Comparison of ENCODE assay signal across 20 cellular contexts in genomic region chr1:52531473-52531872, GRCh38.
"Had no signal": no experiment of that assay in that cellular context is flagged by ENCODE, and none has a peak within 500 bp of the region (broad histone marks: within the 10 kb centered on the region; RNA-seq: fewer than 3 reads in every experiment).

No MANE protein-coding gene starts in this region.

- H3K4me1 ChIP-seq: colonic mucosa, vagina had no signal

- H3K27me3 Mint-ChIP-seq: activated CD4-positive, alpha-beta memory T cell treated with anti-CD3 and anti-CD28 coated beads, Interleukin-2, amount 10 ng/mL, durations not matched to agents 7 days and 5 days; activated CD4-positive, alpha-beta T cell treated with anti-CD3 and anti-CD28 coated beads for 36 hours; activated CD8-positive, alpha-beta memory T cell treated with anti-CD3 and anti-CD28 coated beads, Interleukin-2, amount 10 ng/mL, durations not matched to agents 7 days and 5 days; activated naive CD8-positive, alpha-beta T cell treated with anti-CD3 and anti-CD28 coated beads, Interleukin-2, amount 50 U/mL, for 24 hours; progenitor cell of endocrine pancreas had no signal

- H3K4me3 ChIP-seq: colonic mucosa, lung, tibial nerve, vagina had no signal

- H3K4me1 Mint-ChIP-seq: mesothelial cell of epicardium had no signal

- DNase-seq: activated CD4-positive, alpha-beta memory T cell treated with anti-CD3 and anti-CD28 coated beads, Interleukin-2, amount 10 ng/mL, durations not matched to agents 7 days and 5 days; activated CD4-positive, alpha-beta T cell treated with anti-CD3 and anti-CD28 coated beads for 36 hours; activated CD8-positive, alpha-beta memory T cell treated with anti-CD3 and anti-CD28 coated beads, Interleukin-2, amount 10 ng/mL, durations not matched to agents 7 days and 5 days; activated naive CD4-positive, alpha-beta T cell treated with anti-CD3 and anti-CD28 coated beads for 36 hours; activated naive CD8-positive, alpha-beta T cell treated with anti-CD3 and anti-CD28 coated beads, Interleukin-2, amount 50 U/mL, for 24 hours; aorta; brain microvascular endothelial cell; central memory CD4-positive, alpha-beta T cell; colonic mucosa; erythroblast; kidney; stimulated activated naive CD4-positive, alpha-beta T cell treated with Interleukin-2 at 50 U/mL for 16 hours had no signal

- H3K36me3 ChIP-seq: brain microvascular endothelial cell, colonic mucosa, vagina had no signal

- H3K27me3 ChIP-seq: brain microvascular endothelial cell, colonic mucosa, tibial nerve, vagina had no signal

- H3K4me3 Mint-ChIP-seq: activated CD4-positive, alpha-beta memory T cell treated with anti-CD3 and anti-CD28 coated beads, Interleukin-2, amount 10 ng/mL, durations not matched to agents 7 days and 5 days; activated CD4-positive, alpha-beta T cell treated with anti-CD3 and anti-CD28 coated beads for 36 hours; activated CD8-positive, alpha-beta memory T cell treated with anti-CD3 and anti-CD28 coated beads, Interleukin-2, amount 10 ng/mL, durations not matched to agents 7 days and 5 days; activated naive CD4-positive, alpha-beta T cell treated with anti-CD3 and anti-CD28 coated beads for 36 hours; activated naive CD8-positive, alpha-beta T cell treated with anti-CD3 and anti-CD28 coated beads, Interleukin-2, amount 50 U/mL, for 24 hours; mesothelial cell of epicardium; T-helper 2 cell treated with Interferon-gamma antibody and Interleukin-4, amounts not matched to agents 5 μg/mL and 100 μg/mL, for 36 hours had no signal

- H3K27ac Mint-ChIP-seq: activated CD4-positive, alpha-beta memory T cell treated with anti-CD3 and anti-CD28 coated beads, Interleukin-2, amount 10 ng/mL, durations not matched to agents 7 days and 5 days; activated CD4-positive, alpha-beta T cell treated with anti-CD3 and anti-CD28 coated beads for 36 hours; activated CD8-positive, alpha-beta memory T cell treated with anti-CD3 and anti-CD28 coated beads, Interleukin-2, amount 10 ng/mL, durations not matched to agents 7 days and 5 days; activated naive CD4-positive, alpha-beta T cell treated with anti-CD3 and anti-CD28 coated beads for 36 hours; activated T-helper 2 cell treated with anti-CD3 and anti-CD28 coated beads, Interferon-gamma antibody, Interleukin-2, Interleukin-4, amounts not matched to agents 10 μg/mL and 5 μg/mL and 100 μg/mL, durations not matched to agents 14 hours and 24 hours and 36 hours; mesothelial cell of epicardium; progenitor cell of endocrine pancreas; T-helper 2 cell treated with Interferon-gamma antibody and Interleukin-4, amounts not matched to agents 5 μg/mL and 100 μg/mL, for 36 hours had no signal

- ATAC-seq: activated CD4-positive, alpha-beta T cell treated with anti-CD3 and anti-CD28 coated beads for 36 hours; activated CD8-positive, alpha-beta memory T cell treated with anti-CD3 and anti-CD28 coated beads, Interleukin-2, amount 10 ng/mL, durations not matched to agents 7 days and 5 days; activated naive CD8-positive, alpha-beta T cell treated with anti-CD3 and anti-CD28 coated beads, Interleukin-2, amount 50 U/mL, for 24 hours; left lobe of liver had no signal

- H3K27ac ChIP-seq: brain microvascular endothelial cell, colonic mucosa, tibial nerve, vagina had no signal

- H3K9me3 ChIP-seq: colonic mucosa, vagina had no signal
